Comparison of ENCODE assay signal across 15 cellular contexts in the genomic region with DNA sequence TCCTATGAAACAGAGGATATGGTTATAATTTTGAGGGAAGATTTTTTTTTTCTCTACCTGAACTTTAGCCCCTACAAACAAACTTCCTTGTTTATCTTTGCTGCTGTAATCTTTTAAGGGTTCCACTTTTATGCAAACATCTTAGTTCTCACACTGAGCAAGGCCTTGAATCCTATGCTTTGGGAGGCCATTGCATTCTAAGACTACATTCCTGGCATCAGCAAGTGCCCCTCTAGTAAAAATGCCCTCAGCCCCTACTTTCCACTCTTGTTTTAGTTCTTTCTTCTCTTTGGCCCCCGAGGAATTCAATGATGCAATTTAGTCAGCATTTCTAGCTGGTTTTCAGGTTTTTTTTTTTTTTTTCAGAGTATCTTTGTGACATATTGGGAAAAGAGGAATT. TPM values are rescaled to one million over a fixed set of nuclear protein-coding genes. Genes with fewer than 3 reads are reported as not detected.
DNase-seq lines count a peak whose midpoint lies in the region; TF ChIP-seq lines count a peak whose summit lies in the region.
"Had no signal": no experiment of that assay in that cellular context is flagged by ENCODE, and none has a peak within 500 bp of the region (broad histone marks: within the 10 kb centered on the region; RNA-seq: fewer than 3 reads in every experiment).

No MANE protein-coding gene starts in this region.

- WGBS in HUES64: 73% methylated on average over 1 of the region's 1 CpG
- WGBS in hepatocyte (ENCODE audit: low lambda C conversion rate, missing lambda C conversion rate): 33% methylated on average over 1 of the region's 1 CpG
- WGBS in stomach, 5 donors: 40 to 49% (median 46%) methylated on average over 1 of the region's 1 CpG

- H3K27me3 ChIP-seq in HUES64 (ENCODE audit: insufficient read depth, low read length) (no peaks in the 10 kb centered on the region), hepatocyte (no peaks in the 10 kb centered on the region), mucosa of rectum (ENCODE audit: control insufficient read depth in 2 of 2, insufficient read depth in 2 of 2, low read length in 2 of 2) (no peaks in the 10 kb centered on the region), stomach (no peaks in the 10 kb centered on the region)
- H3K27me3 ChIP-seq: BLaER1 treated with 17β-estradiol and CSF1 and Interleukin-3, amounts not matched to agents 10 nM and 100 nM had no signal

- peak; percentile 16 for DNase-seq in hepatocyte (ENCODE audit: low spot score)
- no peak for DNase-seq in stomach
- DNase-seq in DMS 273 treated with DMSO at 0.1 percent for 48 hours (lab: John Stamatoyannopoulos, UW): no peak
- DNase-seq in DMS 273 (lab: John Stamatoyannopoulos, UW; ENCODE audit: unreplicated experiment): no peak
- DNase-seq in EL: no peak
- DNase-seq: activated T-cell treated with anti-CD3 and anti-CD28 coated beads, Interleukin-2, amount 50 U/mL, for 1 hour; cerebellar nuclear complex; kidney; lower lobe of right lung; NCI-H2029; posterior cingulate gyrus had no signal

- H4K20me1 ChIP-seq in hepatocyte (ENCODE audit: insufficient read depth, poor library complexity, severe bottlenecking): no peaks in the 10 kb centered on the region
- H4K20me1 ChIP-seq: BLaER1 treated with 17β-estradiol and CSF1 and Interleukin-3, amounts not matched to agents 10 nM and 100 nM had no signal

- intact Hi-C loops in stomach (cut with DNase I; ENCODE audit: low total_unique reads): no loop called here

- H3K4me3 ChIP-seq in HUES64 (ENCODE audit: low read length) (no peak overlapping the region), hepatocyte (no peak overlapping the region), mucosa of rectum (ENCODE audit: low read length in 2 of 2) (peak overlapping the region; percentile 28 to 39), stomach (no peak overlapping the region)
- H3K4me3 ChIP-seq: BLaER1 treated with 17β-estradiol and CSF1 and Interleukin-3, amounts not matched to agents 10 nM and 100 nM; lower lobe of right lung had no signal

- no peak overlapping the region for H2AFZ ChIP-seq in hepatocyte

- H3K27ac ChIP-seq in HUES64 (ENCODE audit: low read depth, low read length): peak overlapping the region; percentile 28; the same call in 1 of the 2 replicates
- peak overlapping the region; percentile 63 for H3K27ac ChIP-seq in hepatocyte
- peak overlapping the region; percentile 72 to 86 for H3K27ac ChIP-seq in mucosa of rectum (ENCODE audit: low read depth in 2 of 2, low read length in 2 of 2)
- peak overlapping the region; percentile 38 to 59 (median 44) for H3K27ac ChIP-seq in stomach
- H3K27ac ChIP-seq: BLaER1 treated with 17β-estradiol and CSF1 and Interleukin-3, amounts not matched to agents 10 nM and 100 nM; lower lobe of right lung; VCaP had no signal

- H3K4me1 ChIP-seq in HUES64 (ENCODE audit: insufficient read depth, low read length) (peaks cover 20% of the 10 kb centered on the region), hepatocyte (ENCODE audit: insufficient read depth) (peaks cover 12% of the 10 kb centered on the region), mucosa of rectum (ENCODE audit: control insufficient read depth in 2 of 2, insufficient read depth in 2 of 2, low read length in 2 of 2) (peaks cover 11 to 21% of the 10 kb centered on the region in 2 donors), stomach (peaks cover 4 to 21% (median 16%) of the 10 kb centered on the region in 4 donors)
- H3K4me1 ChIP-seq: BLaER1 treated with 17β-estradiol and CSF1 and Interleukin-3, amounts not matched to agents 10 nM and 100 nM; lower lobe of right lung had no signal

- TF ChIP-seq POLR2A in stomach (IDR thresholded peaks at IDR 0.05): no peak

- H3K9me2 ChIP-seq in hepatocyte (replicated peaks; ENCODE audit: insufficient read depth): no peaks in the 10 kb centered on the region

- no peaks in the 10 kb centered on the region for H3K36me3 ChIP-seq in HUES64 (ENCODE audit: insufficient read depth, low read length)
- no peaks in the 10 kb centered on the region for H3K36me3 ChIP-seq in hepatocyte (replicated peaks; ENCODE audit: insufficient read depth, low read depth)
- no peaks in the 10 kb centered on the region for H3K36me3 ChIP-seq in mucosa of rectum (ENCODE audit: control insufficient read depth in 2 of 2, insufficient read depth in 2 of 2, low read length in 2 of 2)
- no peaks in the 10 kb centered on the region for H3K36me3 ChIP-seq in stomach
- H3K36me3 ChIP-seq: BLaER1 treated with 17β-estradiol and CSF1 and Interleukin-3, amounts not matched to agents 10 nM and 100 nM; lower lobe of right lung had no signal

- peak overlapping the region; percentile 24 for H3K4me2 ChIP-seq in hepatocyte
- H3K4me2 ChIP-seq: BLaER1 treated with 17β-estradiol and CSF1 and Interleukin-3, amounts not matched to agents 10 nM and 100 nM had no signal

- TF ChIP-seq CTCF in hepatocyte (IDR thresholded peaks at IDR 0.05; ENCODE audit: poor library complexity): no peak
- no peak for TF ChIP-seq CTCF in stomach (IDR thresholded peaks at IDR 0.05)

- H3K79me2 ChIP-seq in hepatocyte: no peaks in the 10 kb centered on the region

- H3K9me3 ChIP-seq in HUES64 (ENCODE audit: insufficient read depth, low read depth, low read length) (no peaks in the 10 kb centered on the region), hepatocyte (ENCODE audit: low read depth) (no peaks in the 10 kb centered on the region), mucosa of rectum (ENCODE audit: control insufficient read depth in 2 of 2, low read length in 2 of 2) (no peaks in the 10 kb centered on the region), stomach (no peaks in the 10 kb centered on the region)
- H3K9me3 ChIP-seq: BLaER1 treated with 17β-estradiol and CSF1 and Interleukin-3, amounts not matched to agents 10 nM and 100 nM; lower lobe of right lung had no signal

- no peak for TF ChIP-seq EP300 in stomach (IDR thresholded peaks at IDR 0.05)

- H3K9ac ChIP-seq in HUES64 (ENCODE audit: low read depth, low read length): no peak overlapping the region
- H3K9ac ChIP-seq in mucosa of rectum (ENCODE audit: low read depth in 1 of 2, low read length in 2 of 2): peak overlapping the region; percentile 33 to 52
- H3K9ac ChIP-seq: BLaER1 treated with 17β-estradiol and CSF1 and Interleukin-3, amounts not matched to agents 10 nM and 100 nM had no signal

RNA-seq across cellular contexts. Expression of a gene that starts 8.1 kb away (rescaled TPM):
- polyA plus RNA-seq in HUES64 (2013, experiment 1 of 2): 8.2 TPM
- 9.3 TPM for polyA plus RNA-seq in HUES64 (2013, experiment 2 of 2)
- 14.8 and 15.1 TPM in 2 replicates for total RNA-seq in hepatocyte
- 21.5 and 29.1 TPM in 2 replicates for polyA plus RNA-seq in hepatocyte
- total RNA-seq in stomach: 10 to 100 TPM; 36.5 to 89.9 (median 71.3) TPM
- polyA plus RNA-seq in stomach: 10 to 100 TPM in 1 of 3 donors, 1 to 10 TPM in 2; 3.7 to 10.3 (median 5.2) TPM

Comparison
In these comparisons a context has a peak if more than half of its experiments do, and no peak if none do; other contexts are left out.
1. H3K27ac ChIP-seq: peak in every context shown above with its lines; median percentile 79 in mucosa of rectum; 63 in hepatocyte; 44 in stomach; 28 in HUES64.
2. H3K4me3 ChIP-seq: peak in mucosa of rectum (2 of 2); none in HUES64 (single experiment), hepatocyte (single experiment) and stomach (0 of 4).